In the genomic region with DNA sequence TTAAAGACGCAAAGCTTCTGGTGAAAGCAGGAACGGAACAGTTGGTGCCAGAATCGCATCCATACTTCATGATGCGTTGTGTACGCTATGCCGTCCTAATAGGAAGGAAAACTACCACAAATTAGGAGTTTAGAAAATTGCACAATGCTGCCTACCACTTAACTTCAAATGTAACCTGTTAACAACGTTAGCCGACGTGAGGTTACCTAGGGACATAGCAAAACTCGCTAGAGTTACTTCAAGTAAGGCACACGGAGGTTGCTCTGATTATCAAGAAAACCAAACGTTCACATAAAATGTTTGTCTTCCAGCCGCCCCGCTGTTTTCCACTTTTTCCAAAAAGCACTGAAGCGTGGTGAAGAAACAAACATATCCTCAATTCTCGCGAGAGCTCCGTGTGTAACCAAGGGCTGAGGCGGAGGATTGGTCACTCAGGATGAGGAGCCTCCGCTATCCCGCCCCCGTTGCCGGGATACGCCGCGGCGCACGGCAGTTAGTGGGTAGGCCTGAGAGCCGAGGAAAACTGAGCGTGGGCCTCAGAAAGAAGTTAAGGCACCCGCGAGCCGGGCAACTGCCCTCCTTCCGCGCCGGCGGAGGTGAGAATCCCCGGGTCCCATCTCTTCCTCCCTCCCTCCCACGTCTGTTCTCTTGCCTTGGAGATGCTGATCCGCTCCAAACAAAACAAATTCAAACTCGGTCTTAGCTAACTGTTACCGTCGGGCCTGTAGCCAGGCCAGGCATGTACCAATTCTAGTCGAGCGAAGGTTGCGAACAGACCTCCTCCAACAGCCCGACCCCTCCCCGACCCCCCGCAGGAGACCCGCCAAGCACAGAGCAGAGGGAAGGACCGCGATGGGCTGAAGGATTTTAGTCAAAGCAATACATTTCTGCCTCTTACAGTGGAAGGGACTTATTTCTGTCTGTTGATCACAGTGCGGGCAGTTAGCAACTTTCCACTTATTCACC, we compare ENCODE assay signal across 8 cellular contexts. TPM values are rescaled to one million over a fixed set of nuclear protein-coding genes. Genes with fewer than 3 reads are reported as not detected.
DNase-seq lines count a peak whose midpoint lies in the region; ATAC-seq, FAIRE-seq and TF ChIP-seq lines count a peak whose summit lies in the region.

IFT74 (plus strand) TSS at position 492 of the 966 bp plus-strand sequence. CDS start 5,556 bp downstream, outside the sequence.

- peak within 1 kb of the TSS; percentile 90 for H3K4me3 Mint-ChIP-seq in WTC11

- peaks cover 14% of the 10 kb centered on the region for H3K4me1 Mint-ChIP-seq in WTC11

- CTCF ChIA-PET in WTC11 (lab: Charles Lee) = interaction anchor here (0.6 to 2.0 kb wide), 6 partner anchors 9 to 269 kb away, joined by 3 to 18 read pairs (median 8); partner anchors contain the start of genes CAAP1 and PLAA

- H3K27ac ChIP-seq in skin epidermis = peak within 1 kb of the TSS; percentile 53 to 97 (median 85)

- H3K27me3 Mint-ChIP-seq in WTC11 (ENCODE audit: low read depth) = no peaks in the 10 kb centered on the region; the same call in 1 of the 2 replicates

- ATAC-seq in GM18867 (IDR thresholded peaks at IDR 0.05; ENCODE audit: unreplicated experiment) = peak; percentile 99
- ATAC-seq in HG03097 (IDR thresholded peaks at IDR 0.05; ENCODE audit: low FRiP score, unreplicated experiment) = peak; percentile 98
- peak; percentile 98 for ATAC-seq in WTC11

- TF ChIP-seq CTCF in WTC11 (IDR thresholded peaks at IDR 0.05) (no peak), cardiac fibroblast (IDR thresholded peaks at IDR 0.05; ENCODE audit: low read depth, low read length) (no peak)

- peak; percentile 99 for FAIRE-seq in A204.1 (lab: Jason Lieb, UNC)

- no peaks in the 10 kb centered on the region for H3K36me3 Mint-ChIP-seq in WTC11

- H3K4me3 ChIP-seq in cardiac fibroblast (replicated peaks in 1 of 2; ENCODE audit: low read depth in 2 of 2, low read length in 2 of 2) (peak within 1 kb of the TSS; percentile 57 to 67), skin epidermis (peak within 1 kb of the TSS; percentile 36 to 60 (median 42))

- DNase-seq in NCI-H2171 treated with DMSO at 0.1 percent for 48 hours (lab: John Stamatoyannopoulos, UW) (peak; percentile 88), WTC11 (ENCODE audit: low spot score) (peak; percentile 90), cardiac fibroblast (ENCODE audit: low read depth in 2 of 2) (peak; percentile 99), iPS-NIHi11 (ENCODE audit: low spot score) (peak; percentile 99)

- POLR2A ChIA-PET in WTC11 (lab: Charles Lee) = interaction anchor here (1.3 to 2.2 kb wide), 4 partner anchors 9 to 64 kb away, joined by 5 to 12 read pairs (median 10); partner anchors contain the start of genes CAAP1 and PLAA

- no peaks in the 10 kb centered on the region for H3K9me3 Mint-ChIP-seq in WTC11

- peak within 1 kb of the TSS; percentile 93 for H3K27ac Mint-ChIP-seq in WTC11

TF ChIP-seq in WTC11, 78 proteins besides CTCF, POLR2A, EP300 and RAD21 (continues in another document):
- TF ChIP-seq MAX (CRISPR knock-in tag; IDR thresholded peaks at IDR 0.05) = peak; percentile 59
- TF ChIP-seq, protein P1, sequence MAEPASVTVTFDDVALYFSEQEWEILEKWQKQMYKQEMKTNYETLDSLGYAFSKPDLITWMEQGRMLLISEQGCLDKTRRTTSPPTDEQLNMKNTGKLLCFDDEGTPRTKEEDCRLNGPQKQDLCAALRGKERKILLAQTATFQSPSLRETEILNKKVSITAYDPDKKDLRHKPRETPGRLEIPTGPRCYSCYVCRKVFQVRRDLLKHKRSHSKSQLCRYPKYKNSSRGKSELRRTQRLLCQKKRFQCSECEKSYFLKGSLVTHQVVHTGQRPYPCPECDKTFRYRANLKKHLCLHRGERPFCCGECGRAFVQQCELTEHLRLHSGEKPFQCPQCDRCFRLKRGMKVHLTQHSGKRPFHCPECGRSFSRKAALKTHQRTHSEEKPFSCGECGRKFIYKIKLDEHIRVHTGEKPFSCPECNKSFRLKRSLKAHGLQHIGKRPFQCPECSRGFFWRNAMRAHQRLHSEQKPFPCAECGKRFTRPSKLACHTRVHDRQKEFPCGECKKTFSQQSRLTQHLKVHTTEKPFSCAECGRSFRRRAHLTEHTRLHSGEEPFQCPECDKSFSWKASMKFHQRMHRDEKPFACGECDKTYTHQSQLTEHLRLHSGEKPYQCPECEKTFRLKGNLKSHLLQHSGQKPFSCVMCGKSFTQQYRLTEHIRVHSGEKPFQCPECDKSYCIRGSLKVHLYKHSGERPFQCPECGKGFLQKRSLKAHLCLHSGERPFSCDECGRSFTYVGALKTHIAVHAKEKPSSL (CRISPR knock-in tag; conservative IDR thresholded peaks at IDR 0.05) = no peak
- TF ChIP-seq PRDM15 (CRISPR knock-in tag; IDR thresholded peaks at IDR 0.05) = peak; percentile 69
- TF ChIP-seq TP53 (CRISPR knock-in tag; IDR thresholded peaks at IDR 0.05) = 0 out of 2 replicates have a peak, but pooled peaks have one; percentile 21
- TF ChIP-seq FOXK1 (CRISPR knock-in tag; IDR thresholded peaks at IDR 0.05) = peak; percentile 59
- TF ChIP-seq, protein P2, sequence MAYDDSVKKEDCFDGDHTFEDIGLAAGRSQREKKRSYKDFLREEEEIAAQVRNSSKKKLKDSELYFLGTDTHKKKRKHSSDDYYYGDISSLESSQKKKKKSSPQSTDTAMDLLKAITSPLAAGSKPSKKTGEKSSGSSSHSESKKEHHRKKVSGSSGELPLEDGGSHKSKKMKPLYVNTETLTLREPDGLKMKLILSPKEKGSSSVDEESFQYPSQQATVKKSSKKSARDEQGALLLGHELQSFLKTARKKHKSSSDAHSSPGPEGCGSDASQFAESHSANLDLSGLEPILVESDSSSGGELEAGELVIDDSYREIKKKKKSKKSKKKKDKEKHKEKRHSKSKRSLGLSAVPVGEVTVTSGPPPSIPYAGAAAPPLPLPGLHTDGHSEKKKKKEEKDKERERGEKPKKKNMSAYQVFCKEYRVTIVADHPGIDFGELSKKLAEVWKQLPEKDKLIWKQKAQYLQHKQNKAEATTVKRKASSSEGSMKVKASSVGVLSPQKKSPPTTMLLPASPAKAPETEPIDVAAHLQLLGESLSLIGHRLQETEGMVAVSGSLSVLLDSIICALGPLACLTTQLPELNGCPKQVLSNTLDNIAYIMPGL (CRISPR knock-in tag; IDR thresholded peaks at IDR 0.05) = 0 out of 2 replicates have a peak, but pooled peaks have one; percentile 67
- no peak for TF ChIP-seq ETV6 (CRISPR knock-in tag; IDR thresholded peaks at IDR 0.05)
- no peak for TF ChIP-seq NR2C2 (CRISPR knock-in tag; IDR thresholded peaks at IDR 0.05)
- TF ChIP-seq, protein P3, sequence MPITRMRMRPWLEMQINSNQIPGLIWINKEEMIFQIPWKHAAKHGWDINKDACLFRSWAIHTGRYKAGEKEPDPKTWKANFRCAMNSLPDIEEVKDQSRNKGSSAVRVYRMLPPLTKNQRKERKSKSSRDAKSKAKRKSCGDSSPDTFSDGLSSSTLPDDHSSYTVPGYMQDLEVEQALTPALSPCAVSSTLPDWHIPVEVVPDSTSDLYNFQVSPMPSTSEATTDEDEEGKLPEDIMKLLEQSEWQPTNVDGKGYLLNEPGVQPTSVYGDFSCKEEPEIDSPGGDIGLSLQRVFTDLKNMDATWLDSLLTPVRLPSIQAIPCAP (CRISPR knock-in tag; IDR thresholded peaks at IDR 0.05) = no peak
- TF ChIP-seq, protein P4, sequence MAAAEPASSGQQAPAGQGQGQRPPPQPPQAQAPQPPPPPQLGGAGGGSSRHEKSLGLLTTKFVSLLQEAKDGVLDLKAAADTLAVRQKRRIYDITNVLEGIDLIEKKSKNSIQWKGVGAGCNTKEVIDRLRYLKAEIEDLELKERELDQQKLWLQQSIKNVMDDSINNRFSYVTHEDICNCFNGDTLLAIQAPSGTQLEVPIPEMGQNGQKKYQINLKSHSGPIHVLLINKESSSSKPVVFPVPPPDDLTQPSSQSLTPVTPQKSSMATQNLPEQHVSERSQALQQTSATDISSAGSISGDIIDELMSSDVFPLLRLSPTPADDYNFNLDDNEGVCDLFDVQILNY (CRISPR knock-in tag; IDR thresholded peaks at IDR 0.05) = peak; percentile 34; the same call in 1 of the 2 replicates
- TF ChIP-seq ZBTB43 (CRISPR knock-in tag; IDR thresholded peaks at IDR 0.05) = no peak

RNA-seq across cellular contexts. Expression of gene IFT74, which starts in this region (rescaled TPM):
- 15.2 to 21.6 TPM (median 17.3 TPM) in 3 replicates for total RNA-seq in WTC11 (2021)

Comparison
In these comparisons a context has a peak if more than half of its experiments do, and no peak if none do; other contexts are left out.
1. Peak in every context shown above with its lines: DNase-seq, ATAC-seq, H3K4me3 ChIP-seq and H3K27ac ChIP-seq.